In genomic region chr21:42343963-42344510, GRCh38 we compare ENCODE assay signal across 32 cellular contexts. TPM values are rescaled to one million over a fixed set of nuclear protein-coding genes. Genes with fewer than 3 reads are reported as not detected.
"Had no signal": no experiment of that assay in that cellular context is flagged by ENCODE, and none has a peak within 500 bp of the region (broad histone marks: within the 10 kb centered on the region; RNA-seq: fewer than 3 reads in every experiment).

No MANE protein-coding gene starts in this region.

- H3K27ac ChIP-seq: breast epithelium, gastroesophageal sphincter, pancreas, psoas muscle, sigmoid colon, SK-N-MC, stomach, suprapubic skin, tibial nerve, uterus had no signal

- DNase-seq: activated CD4-positive, alpha-beta T cell treated with anti-CD3 and anti-CD28 coated beads for 48 hours; activated CD4-positive, alpha-beta T cell treated with anti-CD3 and anti-CD28 coated beads, Interleukin-2, amount 50 U/mL, for 48 hours; activated CD4-positive, CD25-positive, alpha-beta regulatory T cell; activated naive CD4-positive, alpha-beta T cell; central memory CD4-positive, alpha-beta T cell; effector memory CD4-positive, alpha-beta T cell; hippocampal formation; kidney; naive B cell; nephron progenitor cell; pancreas; psoas muscle; sigmoid colon; small intestine; stimulated activated CD4-positive, alpha-beta T cell treated with anti-CD3 and anti-CD28 coated beads, Interleukin-1b, Interleukin-23, amount 100 ng/mL, for 48 hours; stimulated activated CD4-positive, alpha-beta T cell treated with anti-CD3 and anti-CD28 coated beads, Interleukin-4, amount 100 ng/mL, for 4 hours; stimulated activated naive B cell treated with anti-CD40 and anti-IgM and Interleukin-4, amounts not matched to agents 10 μg/mL and 1 μg/mL and 100 μg/mL, for 72 hours; stomach; uterus had no signal

- H3K4me1 ChIP-seq: breast epithelium, gastroesophageal sphincter, pancreas, psoas muscle, sigmoid colon, stomach, suprapubic skin, tibial nerve, uterus had no signal

- H3K27me3 ChIP-seq: breast epithelium, pancreas, tibial nerve, uterus had no signal

- H3K36me3 ChIP-seq: breast epithelium, gastroesophageal sphincter, pancreas, sigmoid colon, stomach, suprapubic skin, tibial nerve, uterus had no signal

- H3K4me1 Mint-ChIP-seq: mesothelial cell of epicardium, naive B cell had no signal

- H3K9me3 ChIP-seq: breast epithelium, gastroesophageal sphincter, pancreas, psoas muscle, sigmoid colon, stomach, suprapubic skin, uterus had no signal

- H3K36me3 Mint-ChIP-seq: activated naive CD4-positive, alpha-beta T cell treated with anti-CD3 and anti-CD28 coated beads, Interleukin-2, amount 50 U/mL, for 72 hours; mesothelial cell of epicardium; naive B cell; stimulated activated naive B cell treated with anti-CD40 and anti-IgM and Interleukin-4, amounts not matched to agents 10 μg/mL and 1 μg/mL and 100 μg/mL, for 72 hours had no signal

- ATAC-seq: activated naive CD4-positive, alpha-beta T cell treated with anti-CD3 and anti-CD28 coated beads, Interleukin-2, amount 50 U/mL, for 72 hours; activated T-helper 17 cell treated with anti-CD3 and anti-CD28 coated beads, Interleukin-2, amount 50 U/mL, for 72 hours; gastroesophageal sphincter; pancreas; psoas muscle; stimulated activated naive B cell treated with anti-CD40 and anti-IgM and Interleukin-4, amounts not matched to agents 10 μg/mL and 1 μg/mL and 100 μg/mL, for 72 hours had no signal

- H3K27me3 Mint-ChIP-seq: activated T-helper 17 cell treated with anti-CD3 and anti-CD28 coated beads, Interleukin-2, amount 50 U/mL, for 72 hours had no signal

- H3K27ac Mint-ChIP-seq: activated T-helper 17 cell treated with anti-CD3 and anti-CD28 coated beads, Interleukin-2, amount 50 U/mL, for 72 hours; mesothelial cell of epicardium; naive B cell; nephron progenitor cell; stimulated activated naive B cell treated with anti-CD40 and anti-IgM and Interleukin-4, amounts not matched to agents 10 μg/mL and 1 μg/mL and 100 μg/mL, for 72 hours had no signal

- H3K4me3 ChIP-seq: breast epithelium, gastroesophageal sphincter, pancreas, psoas muscle, sigmoid colon, SK-N-MC, stomach, suprapubic skin, tibial nerve, uterus had no signal

- H3K9me3 Mint-ChIP-seq: activated naive CD4-positive, alpha-beta T cell treated with anti-CD3 and anti-CD28 coated beads, Interleukin-2, amount 50 U/mL, for 72 hours; activated T-helper 17 cell treated with anti-CD3 and anti-CD28 coated beads, Interleukin-2, amount 50 U/mL, for 72 hours; mesothelial cell of epicardium; naive B cell; nephron progenitor cell; stimulated activated naive B cell treated with anti-CD40 and anti-IgM and Interleukin-4, amounts not matched to agents 10 μg/mL and 1 μg/mL and 100 μg/mL, for 72 hours had no signal

- H3K4me3 Mint-ChIP-seq: activated T-helper 17 cell treated with anti-CD3 and anti-CD28 coated beads, Interleukin-2, amount 50 U/mL, for 72 hours; mesothelial cell of epicardium; naive B cell; nephron progenitor cell; stimulated activated naive B cell treated with anti-CD40 and anti-IgM and Interleukin-4, amounts not matched to agents 10 μg/mL and 1 μg/mL and 100 μg/mL, for 72 hours had no signal

RNA-seq across cellular contexts. Expression of gene TFF2, which starts 6.8 kb away (rescaled TPM):
- total RNA-seq: activated naive CD4-positive, alpha-beta T cell treated with anti-CD3 and anti-CD28 coated beads, Interleukin-2, amount 50 U/mL, for 72 hours; activated T-helper 17 cell treated with anti-CD3 and anti-CD28 coated beads, Interleukin-2, amount 50 U/mL, for 72 hours; breast epithelium; dermis microvascular lymphatic vessel endothelial cell; fibroblast of lung; fibroblast of villous mesenchyme; gastroesophageal sphincter; kidney; lower leg skin; mesothelial cell of epicardium; psoas muscle; sigmoid colon; suprapubic skin; T-helper 1 cell treated with Interleukin-12 subunit alpha and Interleukin-12 subunit beta and Interleukin-4 antibody, amounts not matched to agents 30 ng/mL and 1 ng/mL, for 36 hours; tibial nerve; uterus had no signal
- polyA plus RNA-seq: fibroblast of lung, psoas muscle had no signal

RNA-seq across cellular contexts. Expression of gene TFF1, which starts 22.3 kb away (rescaled TPM):
- total RNA-seq: activated naive CD4-positive, alpha-beta T cell treated with anti-CD3 and anti-CD28 coated beads, Interleukin-2, amount 50 U/mL, for 72 hours; activated T-helper 17 cell treated with anti-CD3 and anti-CD28 coated beads, Interleukin-2, amount 50 U/mL, for 72 hours; dermis microvascular lymphatic vessel endothelial cell; fibroblast of lung; fibroblast of villous mesenchyme; gastroesophageal sphincter; kidney; lower leg skin; mesothelial cell of epicardium; psoas muscle; suprapubic skin; T-helper 1 cell treated with Interleukin-12 subunit alpha and Interleukin-12 subunit beta and Interleukin-4 antibody, amounts not matched to agents 30 ng/mL and 1 ng/mL, for 36 hours; tibial nerve; uterus had no signal
- polyA plus RNA-seq: fibroblast of lung had no signal

RNA-seq across cellular contexts. Expression of gene TFF3, which starts 28.8 kb away (rescaled TPM):
- total RNA-seq: activated naive CD4-positive, alpha-beta T cell treated with anti-CD3 and anti-CD28 coated beads, Interleukin-2, amount 50 U/mL, for 72 hours; activated T-helper 17 cell treated with anti-CD3 and anti-CD28 coated beads, Interleukin-2, amount 50 U/mL, for 72 hours; fibroblast of lung; fibroblast of villous mesenchyme; mesothelial cell of epicardium; T-helper 1 cell treated with Interleukin-12 subunit alpha and Interleukin-12 subunit beta and Interleukin-4 antibody, amounts not matched to agents 30 ng/mL and 1 ng/mL, for 36 hours had no signal
- polyA plus RNA-seq: fibroblast of lung had no signal

RNA-seq across cellular contexts. Expression of gene TMPRSS3, which starts 51.8 kb away (rescaled TPM):
- total RNA-seq: fibroblast of lung, fibroblast of villous mesenchyme, mesothelial cell of epicardium, tibial nerve had no signal
- polyA plus RNA-seq: fibroblast of lung, psoas muscle had no signal

RNA-seq across cellular contexts. Expression of gene UBASH3A, which starts 59.7 kb away (rescaled TPM):
- total RNA-seq: dermis microvascular lymphatic vessel endothelial cell, fibroblast of lung, fibroblast of villous mesenchyme, mesothelial cell of epicardium, sigmoid colon had no signal
- polyA plus RNA-seq: fibroblast of lung had no signal
